In genomic region chr1:16257968-16258367, GRCh38 we compare ENCODE assay signal across 20 cellular contexts.
"Had no signal": no experiment of that assay in that cellular context is flagged by ENCODE, and none has a peak within 500 bp of the region (broad histone marks: within the 10 kb centered on the region; RNA-seq: fewer than 3 reads in every experiment).

No MANE protein-coding gene starts in this region.

- H3K27ac ChIP-seq: heart left ventricle, psoas muscle, sigmoid colon, skin epidermis, testis, upper lobe of right lung, vagina had no signal

- H3K9me3 ChIP-seq: heart left ventricle, psoas muscle, sigmoid colon, testis, tibial nerve, upper lobe of right lung, vagina had no signal

- H3K4me3 Mint-ChIP-seq: dendritic cell treated with granulocyte-macrophage colony-stimulating factor and Interleukin-4, amounts not matched to agents 40 ng/mL and 50 ng/mL, for 4 days; naive thymus-derived CD4-positive, alpha-beta T cell; nephron progenitor cell; stimulated activated naive CD8-positive, alpha-beta T cell treated with anti-CD3 and anti-CD28 coated beads, Interleukin-15, Interleukin-2, amounts not matched to agents 100 ng/mL and 50 ng/mL, for 24 hours had no signal

- H3K27me3 ChIP-seq: heart left ventricle, sigmoid colon, testis, tibial nerve, upper lobe of right lung, vagina had no signal

- H3K9me3 Mint-ChIP-seq: dendritic cell treated with granulocyte-macrophage colony-stimulating factor and Interleukin-4, amounts not matched to agents 40 ng/mL and 50 ng/mL, for 4 days; naive thymus-derived CD4-positive, alpha-beta T cell; nephron progenitor cell; stimulated activated naive CD8-positive, alpha-beta T cell treated with anti-CD3 and anti-CD28 coated beads, Interleukin-15, Interleukin-2, amounts not matched to agents 100 ng/mL and 50 ng/mL, for 24 hours had no signal

- H3K4me3 ChIP-seq: heart left ventricle, lung, psoas muscle, sigmoid colon, skin epidermis, testis, tibial nerve, upper lobe of right lung, vagina had no signal

- H3K27me3 Mint-ChIP-seq: dendritic cell treated with granulocyte-macrophage colony-stimulating factor and Interleukin-4, amounts not matched to agents 40 ng/mL and 50 ng/mL, for 4 days; naive thymus-derived CD4-positive, alpha-beta T cell; stimulated activated naive CD8-positive, alpha-beta T cell treated with anti-CD3 and anti-CD28 coated beads, Interleukin-15, Interleukin-2, amounts not matched to agents 100 ng/mL and 50 ng/mL, for 24 hours had no signal

- H3K27ac Mint-ChIP-seq: dendritic cell treated with granulocyte-macrophage colony-stimulating factor and Interleukin-4, amounts not matched to agents 40 ng/mL and 50 ng/mL, for 4 days; nephron progenitor cell had no signal

- DNase-seq: foreskin melanocyte; heart left ventricle; hippocampal formation; left colon; left ventricle myocardium superior; mesendoderm; naive thymus-derived CD4-positive, alpha-beta T cell; nephron progenitor cell; psoas muscle; retina; sigmoid colon; stimulated activated CD4-positive, alpha-beta T cell treated with anti-CD3 and anti-CD28 coated beads, Interleukin-2, amount 100 ng/mL, for 24 hours; testis had no signal

- H3K4me1 ChIP-seq: psoas muscle, upper lobe of right lung, vagina had no signal

- ATAC-seq: heart left ventricle; left colon; left ventricle myocardium superior; naive thymus-derived CD4-positive, alpha-beta T cell; psoas muscle; upper lobe of right lung had no signal
